8 cellular contexts compared by ENCODE assay signal in genomic region chr17:80414508-80414802, GRCh38. TPM values are rescaled to one million over a fixed set of nuclear protein-coding genes. Genes with fewer than 3 reads are reported as not detected.
DNase-seq lines count a peak whose midpoint lies in the region; ATAC-seq and TF ChIP-seq lines count a peak whose summit lies in the region.

No MANE protein-coding gene starts in this region.

- TF ChIP-seq CTCF in endodermal cell (conservative IDR thresholded peaks at IDR 0.05) (no peak), GM13977 (IDR thresholded peaks at IDR 0.05; ENCODE audit: extremely low read depth, insufficient read depth, missing control alignments) (no peak)

- no peak for ATAC-seq in GM18868 (IDR thresholded peaks at IDR 0.05; ENCODE audit: unreplicated experiment)

- peak overlapping the region; percentile 1 for H3K27ac Mint-ChIP-seq in T-helper 1 cell treated with Interleukin-12 subunit alpha and Interleukin-12 subunit beta and Interleukin-4 antibody, amounts not matched to agents 30 μg/mL and 1 μg/mL, for 36 hours
- H3K27ac Mint-ChIP-seq in endodermal cell: peak overlapping the region; percentile 97

- peak overlapping the region; percentile 100 for H2AFZ ChIP-seq in neuronal stem cell (ENCODE audit: low read length)

- H3K4ac ChIP-seq in neuronal stem cell (ENCODE audit: low read length): no peak overlapping the region

- peaks cover 19% of the 10 kb centered on the region for H3K27me3 Mint-ChIP-seq in T-helper 1 cell treated with Interleukin-12 subunit alpha and Interleukin-12 subunit beta and Interleukin-4 antibody, amounts not matched to agents 30 μg/mL and 1 μg/mL, for 36 hours (ENCODE audit: low read depth)
- H3K27me3 Mint-ChIP-seq in endodermal cell (ENCODE audit: insufficient read depth): peaks cover 15% of the 10 kb centered on the region

- no peak overlapping the region for H2BK12ac ChIP-seq in neuronal stem cell (ENCODE audit: low read length)

- peak overlapping the region; percentile 99 for H3K4me2 ChIP-seq in neuronal stem cell (ENCODE audit: insufficient read depth, low read length, poor library complexity, severe bottlenecking)

- in situ Hi-C loops in GM13977 (cut with MboI; ENCODE audit: low pct_unique_long_range_greater_than_20kb, low sequenced_read_pairs, unreplicated experiment): no loop called here

- no peak overlapping the region for H4K8ac ChIP-seq in neuronal stem cell (ENCODE audit: low read depth, low read length)

- H3K4me3 ChIP-seq in NT2/D1 (ENCODE audit: insufficient read length, low read depth) (peak overlapping the region; percentile 87), endodermal cell (ENCODE audit: low read length) (peak overlapping the region; percentile 96), neuronal stem cell (ENCODE audit: low read length in 2 of 2) (peak overlapping the region; percentile 87 to 98)

- H3K79me1 ChIP-seq in neuronal stem cell (ENCODE audit: low read depth, low read length): peaks cover 7% of the 10 kb centered on the region

- no peak overlapping the region for H4K91ac ChIP-seq in neuronal stem cell (ENCODE audit: low read depth, low read length, poor library complexity)

- H3K9me3 Mint-ChIP-seq in T-helper 1 cell treated with Interleukin-12 subunit alpha and Interleukin-12 subunit beta and Interleukin-4 antibody, amounts not matched to agents 30 μg/mL and 1 μg/mL, for 36 hours: no peaks in the 10 kb centered on the region
- no peaks in the 10 kb centered on the region for H3K9me3 Mint-ChIP-seq in endodermal cell

- H3K27ac ChIP-seq in endodermal cell (ENCODE audit: low read depth, low read length) (peak overlapping the region; percentile 94), neuronal stem cell (replicated peaks; ENCODE audit: low read length) (no peak overlapping the region)

- H2AK5ac ChIP-seq in neuronal stem cell (ENCODE audit: low read depth, low read length): no peak overlapping the region

- H3K4me1 Mint-ChIP-seq in T-helper 1 cell treated with Interleukin-12 subunit alpha and Interleukin-12 subunit beta and Interleukin-4 antibody, amounts not matched to agents 30 μg/mL and 1 μg/mL, for 36 hours (ENCODE audit: low read depth): peaks cover 11% of the 10 kb centered on the region
- peaks cover 35% of the 10 kb centered on the region for H3K4me1 Mint-ChIP-seq in endodermal cell

- H3K18ac ChIP-seq in neuronal stem cell (ENCODE audit: low read length): no peak overlapping the region

- H3K9ac ChIP-seq in NT2/D1 (ENCODE audit: insufficient read length, low read depth): peak overlapping the region; percentile 83
- H3K9ac ChIP-seq in endodermal cell (ENCODE audit: extremely low read depth, low read length, poor library complexity, severe bottlenecking): peak overlapping the region; percentile 92
- peak overlapping the region; percentile 96 for H3K9ac ChIP-seq in neuronal stem cell (ENCODE audit: low read depth, low read length, poor library complexity)

- H3K27me3 ChIP-seq in NT2/D1 (ENCODE audit: insufficient read depth, insufficient read length) (peaks cover 25% of the 10 kb centered on the region), endodermal cell (ENCODE audit: control insufficient read depth, insufficient read depth, low read length, poor library complexity, severe bottlenecking) (no peaks in the 10 kb centered on the region), neuronal stem cell (ENCODE audit: control insufficient read depth in 3 of 3, insufficient read depth in 3 of 3, low read depth in 1 of 3, low read length in 3 of 3) (peaks cover 0 to 12% (median 0%) of the 10 kb centered on the region in 3 experiments)

- H3K4me3 Mint-ChIP-seq in T-helper 1 cell treated with Interleukin-12 subunit alpha and Interleukin-12 subunit beta and Interleukin-4 antibody, amounts not matched to agents 30 μg/mL and 1 μg/mL, for 36 hours: peak overlapping the region; percentile 84
- H3K4me3 Mint-ChIP-seq in endodermal cell: peak overlapping the region; percentile 87

- H3K9me3 ChIP-seq in NT2/D1 (ENCODE audit: insufficient read depth, low read length): no peaks in the 10 kb centered on the region
- H3K9me3 ChIP-seq in endodermal cell (ENCODE audit: control insufficient read depth, low read length): no peaks in the 10 kb centered on the region
- no peaks in the 10 kb centered on the region for H3K9me3 ChIP-seq in neuronal stem cell (replicated peaks in 1 of 2; ENCODE audit: control insufficient read depth in 2 of 2, insufficient read depth in 1 of 2, low read depth in 1 of 2, low read length in 2 of 2)

- no peak overlapping the region for H2BK5ac ChIP-seq in neuronal stem cell (ENCODE audit: low read length)

- H2BK120ac ChIP-seq in neuronal stem cell (ENCODE audit: low read depth, low read length): no peak overlapping the region

- DNase-seq in T-helper 1 cell (no peak), NT2/D1 (ENCODE audit: low read depth, low spot score) (no peak), endodermal cell (no peak), neuronal stem cell (ENCODE audit: low spot score) (no peak), GM13977 (ENCODE audit: low spot score) (no peak), DMS153 treated with DMSO at 0.1 percent for 48 hours (lab: John Stamatoyannopoulos, UW; ENCODE audit: unreplicated experiment) (no peak)

- H2BK15ac ChIP-seq in neuronal stem cell (ENCODE audit: low read length): no peak overlapping the region

- 4 to 10% methylated on average over 5 to 15 of the region's 15 CpGs for WGBS in endodermal cell (ENCODE audit: insufficient coverage in 1 of 2, insufficient read length in 1 of 2), 2 experiments
- WGBS in neuronal stem cell (ENCODE audit: extremely low coverage in 2 of 2, insufficient read length in 2 of 2, insufficient replicate concordance in 1 of 2), 2 donors: no CpG with 5 or more reads among the region's 15 CpGs

- H3K14ac ChIP-seq in neuronal stem cell (ENCODE audit: low read length): no peak overlapping the region

- H3K36me3 Mint-ChIP-seq in T-helper 1 cell treated with Interleukin-12 subunit alpha and Interleukin-12 subunit beta and Interleukin-4 antibody, amounts not matched to agents 30 μg/mL and 1 μg/mL, for 36 hours (ENCODE audit: low read depth): no peaks in the 10 kb centered on the region
- H3K36me3 Mint-ChIP-seq in endodermal cell (ENCODE audit: low read depth): peaks cover 24% of the 10 kb centered on the region

- H3K36me3 ChIP-seq in NT2/D1 (ENCODE audit: insufficient read depth, insufficient read length, low read length) (peaks cover 23% of the 10 kb centered on the region), endodermal cell (ENCODE audit: control insufficient read depth, insufficient read depth, low read length) (peaks cover 19% of the 10 kb centered on the region), neuronal stem cell (replicated peaks in 1 of 2; ENCODE audit: control insufficient read depth in 2 of 2, insufficient read depth in 2 of 2, low read length in 2 of 2) (peaks cover 15 to 24% of the 10 kb centered on the region in 2 donors)

- H3K4me1 ChIP-seq in NT2/D1 (ENCODE audit: insufficient read depth, insufficient read length) (peaks cover 4% of the 10 kb centered on the region), endodermal cell (ENCODE audit: control insufficient read depth, insufficient read depth, low read length) (peaks cover 10% of the 10 kb centered on the region), neuronal stem cell (ENCODE audit: control insufficient read depth in 2 of 2, insufficient read depth in 1 of 2, low read depth in 1 of 2, low read length in 2 of 2) (peaks cover 4 to 7% of the 10 kb centered on the region in 2 donors)

- peak overlapping the region; percentile 66 for H3K23ac ChIP-seq in neuronal stem cell (ENCODE audit: low read depth, low read length, poor library complexity)

RNA-seq across cellular contexts. Expression of gene ENDOV, which starts 0.5 kb away (rescaled TPM):
- 10 to 100 TPM; 38.8 to 47.1 TPM for total RNA-seq in endodermal cell
- 33.2 TPM for polyA plus RNA-seq in endodermal cell (2013, experiment 1 of 2)
- 32.9 TPM for polyA plus RNA-seq in endodermal cell (2013, experiment 2 of 2)
- polyA plus RNA-seq in neuronal stem cell (2013, experiment 1 of 2): 24.9 TPM
- polyA plus RNA-seq in neuronal stem cell (2013, experiment 2 of 2): 22.9 TPM
